Comparison of ENCODE assay signal across 10 cellular contexts in genomic region chr10:70494966-70495365, GRCh38. TPM values are rescaled to one million over a fixed set of nuclear protein-coding genes. Genes with fewer than 3 reads are reported as not detected.
DNase-seq lines count a peak whose midpoint lies in the region; ATAC-seq, FAIRE-seq and TF ChIP-seq lines count a peak whose summit lies in the region.
"Had no signal": no experiment of that assay in that cellular context is flagged by ENCODE, and none has a peak within 500 bp of the region (broad histone marks: within the 10 kb centered on the region; RNA-seq: fewer than 3 reads in every experiment).

No MANE protein-coding gene starts in this region.

- H3K27ac Mint-ChIP-seq in CD8-positive, alpha-beta memory T cell, result peak overlapping the region in 2 of 8 donors; percentile 4 to 24
- no peak overlapping the region for H3K27ac Mint-ChIP-seq in astrocyte (ENCODE audit: unreplicated experiment)
- H3K27ac Mint-ChIP-seq in natural killer cell treated with Interleukin-12 subunit alpha and Interleukin-12 subunit beta and Interleukin-15 and Interleukin-18, amount 100 ng/mL, for 72 hours, result peak overlapping the region; percentile 61 to 79

- TF ChIP-seq CTCF in Loucy (conservative IDR thresholded peaks at IDR 0.05; ENCODE audit: low read length), result no peak
- TF ChIP-seq CTCF in astrocyte (IDR thresholded peaks at IDR 0.05; ENCODE audit: insufficient read depth, low read depth, low read length), result no peak
- TF ChIP-seq CTCF in PC-9 (conservative IDR thresholded peaks at IDR 0.05), result no peak

- H3K9ac ChIP-seq in Loucy (ENCODE audit: low read depth, low read length, poor library complexity, severe bottlenecking), result peak overlapping the region; percentile 36
- no peak overlapping the region for H3K9ac ChIP-seq in astrocyte (ENCODE audit: low read length)

- CTCF ChIA-PET in CD8-positive, alpha-beta memory T cell (lab: Charles Lee), result no interaction called here
- CTCF ChIA-PET in PC-9 (lab: Charles Lee), result no interaction called here

- peak overlapping the region; percentile 69 for H3K4me2 ChIP-seq in Loucy (ENCODE audit: low read depth, low read length, poor library complexity, severe bottlenecking)
- peak overlapping the region; percentile 1 for H3K4me2 ChIP-seq in astrocyte (ENCODE audit: low read length)
- H3K4me2 ChIP-seq in PC-9, result no peak overlapping the region

- H2AFZ ChIP-seq in Loucy (ENCODE audit: low read length) (peak overlapping the region; percentile 30; the same call in 1 of the 2 replicates), astrocyte (ENCODE audit: low read depth, low read length) (no peak overlapping the region), PC-9 (no peak overlapping the region)

- H3K4me3 ChIP-seq in CD8-positive, alpha-beta memory T cell (ENCODE audit: low read length), result peak overlapping the region; percentile 1
- H3K4me3 ChIP-seq in Loucy (ENCODE audit: low read length, poor library complexity, severe bottlenecking), result peak overlapping the region; percentile 16
- H3K4me3 ChIP-seq in astrocyte (ENCODE audit: insufficient read depth, low read depth, low read length), result no peak overlapping the region
- no peak overlapping the region for H3K4me3 ChIP-seq in PC-9

- no peaks in the 10 kb centered on the region for H3K36me3 Mint-ChIP-seq in CD8-positive, alpha-beta memory T cell
- H3K36me3 Mint-ChIP-seq in astrocyte (ENCODE audit: low read depth, unreplicated experiment), result no peaks in the 10 kb centered on the region
- H3K36me3 Mint-ChIP-seq in natural killer cell treated with Interleukin-12 subunit alpha and Interleukin-12 subunit beta and Interleukin-15 and Interleukin-18, amount 100 ng/mL, for 72 hours, result no peaks in the 10 kb centered on the region

- H3K4me1 ChIP-seq in CD8-positive, alpha-beta memory T cell (ENCODE audit: insufficient read depth, low read length), result peaks cover 5% of the 10 kb centered on the region
- H3K4me1 ChIP-seq in Loucy (ENCODE audit: insufficient read depth, low read length, poor library complexity, severe bottlenecking), result peaks cover 72% of the 10 kb centered on the region
- peaks cover 11% of the 10 kb centered on the region for H3K4me1 ChIP-seq in astrocyte (ENCODE audit: insufficient read depth, low read length)
- H3K4me1 ChIP-seq in PC-9 (replicated peaks; ENCODE audit: insufficient read depth), result no peaks in the 10 kb centered on the region

- no peaks in the 10 kb centered on the region for H3K9me3 Mint-ChIP-seq in CD8-positive, alpha-beta memory T cell
- no peaks in the 10 kb centered on the region for H3K9me3 Mint-ChIP-seq in astrocyte (ENCODE audit: unreplicated experiment)
- no peaks in the 10 kb centered on the region for H3K9me3 Mint-ChIP-seq in natural killer cell treated with Interleukin-12 subunit alpha and Interleukin-12 subunit beta and Interleukin-15 and Interleukin-18, amount 100 ng/mL, for 72 hours

- no peak for FAIRE-seq in astrocyte (lab: Jason Lieb, UNC)

- BruUV-seq in PC-9 (replicated peaks; lab: Mats Ljungman, UMichigan), result no TSS peak

- H3K27me3 Mint-ChIP-seq in CD8-positive, alpha-beta memory T cell, result peaks cover 15 to 35% of the 10 kb centered on the region in 2 donors
- H3K27me3 Mint-ChIP-seq in astrocyte (ENCODE audit: low read depth, unreplicated experiment), result peaks cover 5% of the 10 kb centered on the region
- H3K27me3 Mint-ChIP-seq in natural killer cell treated with Interleukin-12 subunit alpha and Interleukin-12 subunit beta and Interleukin-15 and Interleukin-18, amount 100 ng/mL, for 72 hours, result no peaks in the 10 kb centered on the region

- no peaks in the 10 kb centered on the region for H3K36me3 ChIP-seq in CD8-positive, alpha-beta memory T cell (ENCODE audit: insufficient read depth, low read length)
- no peaks in the 10 kb centered on the region for H3K36me3 ChIP-seq in Loucy (ENCODE audit: insufficient read depth, low read length)
- H3K36me3 ChIP-seq in astrocyte (ENCODE audit: insufficient read depth, low read length), result no peaks in the 10 kb centered on the region
- no peaks in the 10 kb centered on the region for H3K36me3 ChIP-seq in PC-9 (ENCODE audit: low read depth)

- no peaks in the 10 kb centered on the region for H3K27me3 ChIP-seq in CD8-positive, alpha-beta memory T cell (ENCODE audit: insufficient read depth, low read length, poor library complexity, severe bottlenecking)
- H3K27me3 ChIP-seq in Loucy (ENCODE audit: insufficient read depth, low read length, poor library complexity, severe bottlenecking), result no peaks in the 10 kb centered on the region
- no peaks in the 10 kb centered on the region for H3K27me3 ChIP-seq in astrocyte (ENCODE audit: insufficient read depth, low read length)
- no peaks in the 10 kb centered on the region for H3K27me3 ChIP-seq in PC-9 (ENCODE audit: insufficient read depth, low read depth)

- H4K20me1 ChIP-seq in Loucy (ENCODE audit: insufficient read depth, low read length, poor library complexity, severe bottlenecking) (no peaks in the 10 kb centered on the region), astrocyte (ENCODE audit: insufficient read depth, low read length) (no peaks in the 10 kb centered on the region), PC-9 (ENCODE audit: insufficient read depth) (0 out of 2 replicates have a peak, but pooled peaks cover 5% of the 10 kb centered on the region)

- ATAC-seq in natural killer cell treated with Interleukin-12 subunit alpha and Interleukin-12 subunit beta and Interleukin-15 and Interleukin-18, amount 100 ng/mL, for 72 hours, result no peak
- no peak for ATAC-seq in HG03460 (IDR thresholded peaks at IDR 0.05; ENCODE audit: unreplicated experiment)

- H3K4me1 Mint-ChIP-seq in CD8-positive, alpha-beta memory T cell, result peaks cover 13 to 16% (median 14%) of the 10 kb centered on the region in 3 donors
- H3K4me1 Mint-ChIP-seq in astrocyte (ENCODE audit: low read depth, unreplicated experiment), result peaks cover 17% of the 10 kb centered on the region
- H3K4me1 Mint-ChIP-seq in natural killer cell treated with Interleukin-12 subunit alpha and Interleukin-12 subunit beta and Interleukin-15 and Interleukin-18, amount 100 ng/mL, for 72 hours (ENCODE audit: low read depth in 2 of 2), result peaks cover 27 to 29% of the 10 kb centered on the region in 2 donors

- DNase-seq in CD8-positive, alpha-beta memory T cell, result no peak
- DNase-seq in astrocyte (ENCODE audit: low read depth) (no peak), NCI-H2171 treated with DMSO at 0.1 percent for 48 hours (lab: John Stamatoyannopoulos, UW) (no peak), retina (no peak), PC-9 (no peak)
- DNase-seq in natural killer cell treated with Interleukin-12 subunit alpha and Interleukin-12 subunit beta and Interleukin-15 and Interleukin-18, amount 100 ng/mL, for 72 hours (ENCODE audit: low spot score), result peak; percentile 38
- DNase-seq: NCI-H1930 had no signal

- POLR2A ChIA-PET in CD8-positive, alpha-beta memory T cell (lab: Charles Lee), result no interaction called here
- POLR2A ChIA-PET in PC-9 (lab: Charles Lee; ENCODE audit: unreplicated experiment), result interaction anchor here (0.7 kb wide), 1 partner anchor 17 kb away, joined by 7 read pairs; no protein-coding TSS in a partner anchor

- intact Hi-C loops in PC-9 (cut with micrococcal nuclease; ENCODE audit: unreplicated experiment), result no loop called here

- H3K79me2 ChIP-seq in Loucy (ENCODE audit: insufficient read depth, low read length) (peaks cover 37% of the 10 kb centered on the region; the same call in 1 of the 2 replicates), astrocyte (ENCODE audit: insufficient read depth, low read length) (no peaks in the 10 kb centered on the region), PC-9 (ENCODE audit: low read depth) (no peaks in the 10 kb centered on the region)

- peak overlapping the region in 3 of 7 donors; percentile 23 to 36 (median 33) for H3K4me3 Mint-ChIP-seq in CD8-positive, alpha-beta memory T cell
- no peak overlapping the region for H3K4me3 Mint-ChIP-seq in astrocyte (ENCODE audit: unreplicated experiment)
- peak overlapping the region; percentile 71 for H3K4me3 Mint-ChIP-seq in natural killer cell treated with Interleukin-12 subunit alpha and Interleukin-12 subunit beta and Interleukin-15 and Interleukin-18, amount 100 ng/mL, for 72 hours

- no peak overlapping the region for H3K27ac ChIP-seq in CD8-positive, alpha-beta memory T cell (ENCODE audit: low read depth, low read length)
- H3K27ac ChIP-seq in astrocyte (ENCODE audit: low read depth, low read length) (no peak overlapping the region), PC-9 (no peak overlapping the region)

- H3F3A ChIP-seq in Loucy (ENCODE audit: low read depth) (no peaks in the 10 kb centered on the region), PC-9 (ENCODE audit: insufficient read depth, low read depth) (no peaks in the 10 kb centered on the region)

- H3K9me2 ChIP-seq in Loucy (replicated peaks; ENCODE audit: low read depth, low read length), result no peaks in the 10 kb centered on the region
- no peaks in the 10 kb centered on the region for H3K9me2 ChIP-seq in PC-9 (ENCODE audit: insufficient read depth)

- no peaks in the 10 kb centered on the region for H3K9me3 ChIP-seq in CD8-positive, alpha-beta memory T cell (ENCODE audit: low read length)
- no peaks in the 10 kb centered on the region for H3K9me3 ChIP-seq in Loucy (ENCODE audit: insufficient read depth, low read depth, low read length)
- no peaks in the 10 kb centered on the region for H3K9me3 ChIP-seq in astrocyte (ENCODE audit: insufficient read depth, low read depth, low read length)
- no peaks in the 10 kb centered on the region for H3K9me3 ChIP-seq in PC-9 (ENCODE audit: insufficient read depth, low read depth)

RNA-seq across cellular contexts. Expression of gene PALD1, which starts 16.4 kb away (rescaled TPM):
- total RNA-seq in CD8-positive, alpha-beta memory T cell, result under 1 TPM; 0.20 to 0.29 TPM
- not detected for polyA plus RNA-seq in CD8-positive, alpha-beta memory T cell
- total RNA-seq in astrocyte (1.8 and 2.0 TPM in 2 replicates), PC-9 (2021) (5.2 and 7.5 TPM in 2 replicates)
- 1 to 10 TPM in 1 of 2 donors, under 1 TPM in 1; 0.33 to 1.4 TPM for total RNA-seq in natural killer cell treated with Interleukin-12 subunit alpha and Interleukin-12 subunit beta and Interleukin-15 and Interleukin-18, amount 100 ng/mL, for 72 hours

RNA-seq across cellular contexts. Expression of gene NODAL, which starts 53.5 kb away (rescaled TPM):
- not detected for total RNA-seq in CD8-positive, alpha-beta memory T cell
- 0.43 TPM for polyA plus RNA-seq in CD8-positive, alpha-beta memory T cell
- total RNA-seq in astrocyte (0.43 TPM in 1 of 2 replicates, not detected in the other), PC-9 (2021) (not detected in 2 replicates)
- not detected for total RNA-seq in natural killer cell treated with Interleukin-12 subunit alpha and Interleukin-12 subunit beta and Interleukin-15 and Interleukin-18, amount 100 ng/mL, for 72 hours
- total RNA-seq: pulmonary artery endothelial cell had no signal

Comparison
In these comparisons a context has a peak if more than half of its experiments do, and no peak if none do; other contexts are left out.
1. H3K4me3 ChIP-seq: peak in CD8-positive, alpha-beta memory T cell (single experiment) and Loucy (single experiment); none in astrocyte (single experiment) and PC-9 (single experiment).